29 cellular contexts compared by ENCODE assay signal in the genomic region with DNA sequence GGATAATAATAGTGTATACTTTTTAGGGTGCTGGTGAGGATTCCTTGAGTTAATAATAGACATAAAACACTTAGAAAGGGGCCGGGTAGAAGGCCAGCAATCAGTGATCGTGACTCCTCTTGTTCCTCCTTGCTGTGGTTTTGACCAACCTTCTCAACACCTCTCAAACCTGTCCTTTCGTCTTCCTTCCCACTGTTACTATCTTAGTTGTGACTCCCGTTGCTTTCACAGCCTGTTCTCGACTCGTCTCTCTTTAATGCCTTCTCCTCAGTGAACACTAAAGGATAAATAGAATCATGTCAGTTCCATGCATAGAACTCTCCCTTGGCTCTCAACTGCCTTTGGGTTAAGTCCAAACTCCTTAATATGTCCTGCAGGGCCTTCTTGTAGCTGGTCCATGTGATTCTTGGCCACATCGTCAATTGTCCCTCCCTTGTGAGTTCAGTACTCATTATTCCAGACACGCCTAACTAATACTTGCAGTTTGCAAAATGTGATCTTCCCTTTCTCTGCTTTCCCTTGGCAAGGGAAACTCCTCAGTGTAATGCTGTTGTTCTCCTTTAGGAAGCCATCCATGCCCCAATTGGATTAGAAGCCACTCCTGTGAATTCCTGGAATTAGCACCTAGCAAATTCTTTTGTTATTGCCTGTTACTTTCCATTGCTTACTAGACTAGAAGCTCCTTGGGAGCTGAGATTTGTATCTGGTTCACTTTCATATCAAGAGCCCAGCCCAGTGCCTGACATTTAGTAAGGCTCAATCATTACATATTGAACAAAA.
DNase-seq lines count a peak whose midpoint lies in the region; ATAC-seq, FAIRE-seq and TF ChIP-seq lines count a peak whose summit lies in the region.
"Had no signal": no experiment of that assay in that cellular context is flagged by ENCODE, and none has a peak within 500 bp of the region (broad histone marks: within the 10 kb centered on the region; RNA-seq: fewer than 3 reads in every experiment).

No MANE protein-coding gene starts in this region.

- H3K4me1 ChIP-seq in HepG2 (ENCODE audit: insufficient read depth, low read length): no peaks in the 10 kb centered on the region
- H3K4me1 ChIP-seq in right lobe of liver: peaks cover 0 to 7% (median 0%) of the 10 kb centered on the region in 4 donors
- no peaks in the 10 kb centered on the region for H3K4me1 ChIP-seq in testis
- peaks cover 5% of the 10 kb centered on the region for H3K4me1 ChIP-seq in foreskin keratinocyte
- H3K4me1 ChIP-seq: adrenal gland, pancreas had no signal

- WGBS in HepG2 (ENCODE audit: low lambda C conversion rate): 98% methylated on average over 8 of the region's 8 CpGs
- 82% methylated on average over 8 of the region's 8 CpGs for WGBS in right lobe of liver (ENCODE audit: insufficient coverage, low coverage, low lambda C conversion rate, missing lambda C conversion rate)
- WGBS in testis, 2 donors: 50 to 61% methylated on average over 8 of the region's 8 CpGs

- BruUV-seq in HepG2 (replicated peaks; lab: Mats Ljungman, UMichigan): no TSS peak

- no peaks in the 10 kb centered on the region for H4K20me1 ChIP-seq in HepG2 (ENCODE audit: insufficient read depth, low read length)

- no peak overlapping the region for H3K9ac ChIP-seq in HepG2 (ENCODE audit: insufficient read depth, low read depth, low read length)

- TF ChIP-seq POLR2A in HepG2 (IDR thresholded peaks at IDR 0.05; ENCODE audit: insufficient read depth in 1 of 2, low read depth in 2 of 2, low read length in 2 of 2) (no peak), right lobe of liver (IDR thresholded peaks at IDR 0.05) (no peak), testis (IDR thresholded peaks at IDR 0.05) (no peak)

- intact Hi-C loops in HepG2 (cut with micrococcal nuclease; ENCODE audit: unreplicated experiment) (no loop called here), right lobe of liver (cut with DNase I) (no loop called here), testis (cut with DNase I; ENCODE audit: low total_unique reads) (no loop called here)

- CTCF ChIA-PET in HepG2 (lab: Yijun Ruan, JAX; ENCODE audit: low intra/inter-chr PET ratio, low total read pairs): no interaction called here

- H3K36me3 ChIP-seq in HepG2 (replicated peaks in 1 of 2; ENCODE audit: control insufficient read depth in 1 of 2, insufficient read depth in 2 of 2, low read length in 2 of 2): peaks cover 36 to 57% of the 10 kb centered on the region in 2 experiments
- peaks cover 0 to 33% (median 4%) of the 10 kb centered on the region in 4 donors for H3K36me3 ChIP-seq in right lobe of liver
- H3K36me3 ChIP-seq in testis (ENCODE audit: low read depth, missing control alignments): no peaks in the 10 kb centered on the region

- no peak for DNase-seq in HepG2 (ENCODE audit: low spot score)
- no peak for DNase-seq in right lobe of liver
- DNase-seq in fibroblast of the conjunctiva (ENCODE audit: low read depth): peak; percentile 17
- peak; percentile 27 for DNase-seq in midbrain (lab: John Stamatoyannopoulos, UW)
- peak; percentile 32 for DNase-seq in testis
- no peak for DNase-seq in foreskin keratinocyte
- no peak for DNase-seq in 8988T
- no peak for DNase-seq in NCI-H510A (lab: John Stamatoyannopoulos, UW)
- DNase-seq: activated CD4-positive, alpha-beta T cell treated with anti-CD3 and anti-CD28 coated beads for 1 hour; activated naive CD4-positive, alpha-beta T cell; activated T-cell treated with anti-CD3 and anti-CD28 coated beads, Interleukin-2, amount 50 U/mL, for 4 hours; adrenal gland; brain microvascular endothelial cell; DND-41; foreskin fibroblast; hippocampal formation; Karpas-422; NCI-H1436; NCI-H446; pancreas; RPMI8226; stimulated activated CD4-positive, alpha-beta T cell treated with anti-CD3 and anti-CD28 coated beads, Interleukin-15, amount 100 ng/mL, for 24 hours; stimulated activated naive CD4-positive, alpha-beta T cell had no signal

- no peak overlapping the region for H2AFZ ChIP-seq in HepG2 (ENCODE audit: low read length)

- ATAC-seq in HepG2: no peak; the same call in 2 of the 3 replicates
- ATAC-seq in right lobe of liver: no peak
- ATAC-seq in foreskin keratinocyte: no peak
- ATAC-seq: activated T-cell treated with anti-CD3 and anti-CD28 coated beads, Interleukin-2, amount 50 U/mL, for 4 hours; pancreas had no signal

- no peak overlapping the region for H3K4me2 ChIP-seq in HepG2 (ENCODE audit: low read depth, low read length)

- POLR2A ChIA-PET in HepG2 (lab: Yijun Ruan, JAX): no interaction called here

- no peak overlapping the region for H3K4me3 ChIP-seq in HepG2 (replicated peaks in 1 of 3; ENCODE audit: insufficient read depth in 1 of 3, low read depth in 2 of 3, low read length in 3 of 3)
- H3K4me3 ChIP-seq in right lobe of liver: no peak overlapping the region
- H3K4me3 ChIP-seq in testis: no peak overlapping the region
- H3K4me3 ChIP-seq: adrenal gland, pancreas, SK-N-MC, thoracic aorta had no signal

- H3K9me3 ChIP-seq in HepG2 (ENCODE audit: low read length): no peaks in the 10 kb centered on the region
- no peaks in the 10 kb centered on the region for H3K9me3 ChIP-seq in right lobe of liver
- no peaks in the 10 kb centered on the region for H3K9me3 ChIP-seq in testis
- H3K9me3 ChIP-seq: adrenal gland, pancreas, thoracic aorta had no signal

- in situ Hi-C loops in HepG2 (cut with HindIII; ENCODE audit: extremely low pct_ligation_motif_present, low pct_unique_long_range_greater_than_20kb): no loop called here

- TF ChIP-seq EP300 in HepG2 (IDR thresholded peaks at IDR 0.05; ENCODE audit: low read depth in 2 of 2, low read length in 2 of 2) (no peak), HepG2 (CRISPR knock-in tag; IDR thresholded peaks at IDR 0.05; ENCODE audit: borderline replicate concordance) (no peak)

- H3K27me3 ChIP-seq in HepG2 (ENCODE audit: control insufficient read depth in 1 of 2, insufficient read depth in 2 of 2, low read length in 2 of 2) (no peaks in the 10 kb centered on the region), right lobe of liver (no peaks in the 10 kb centered on the region), testis (no peaks in the 10 kb centered on the region), foreskin keratinocyte (no peaks in the 10 kb centered on the region)
- H3K27me3 ChIP-seq: adrenal gland, brain microvascular endothelial cell, pancreas had no signal

- TF ChIP-seq CTCF in HepG2 (CRISPR knock-in tag; IDR thresholded peaks at IDR 0.05): no peak
- TF ChIP-seq CTCF in right lobe of liver (IDR thresholded peaks at IDR 0.05): no peak
- TF ChIP-seq CTCF in testis (IDR thresholded peaks at IDR 0.05): no peak
- no peak for TF ChIP-seq CTCF in foreskin keratinocyte (conservative IDR thresholded peaks at IDR 0.05)

- H3K79me2 ChIP-seq in HepG2 (ENCODE audit: insufficient read depth, low read length): no peaks in the 10 kb centered on the region

- TF ChIP-seq RAD21 in HepG2 (CRISPR knock-in tag; IDR thresholded peaks at IDR 0.05): no peak

- no peak for FAIRE-seq in HepG2 (lab: Jason Lieb, UNC)
- FAIRE-seq: GM18507, pancreas, urothelium cell line had no signal

- H3K27ac ChIP-seq in HepG2 (ENCODE audit: extremely low read length, insufficient read depth, low read length) (no peak overlapping the region), right lobe of liver (no peak overlapping the region), testis (no peak overlapping the region), foreskin keratinocyte (no peak overlapping the region)
- H3K27ac ChIP-seq: adrenal gland, brain microvascular endothelial cell, epithelial cell of prostate, HL-60, pancreas, SK-N-MC, thoracic aorta had no signal

TF ChIP-seq in HepG2, 621 proteins besides CTCF, POLR2A, EP300 and RAD21 (continues in another document):
- TF ChIP-seq ZNF230 (CRISPR knock-in tag; IDR thresholded peaks at IDR 0.05): no peak
- TF ChIP-seq ZNF205 (CRISPR knock-in tag; IDR thresholded peaks at IDR 0.05): no peak
- TF ChIP-seq SOX13 (IDR thresholded peaks at IDR 0.05): no peak
- no peak for TF ChIP-seq SOX13 (CRISPR knock-in tag; conservative IDR thresholded peaks at IDR 0.05 in 1 of 2, IDR thresholded peaks at IDR 0.05 in 1 of 2)
- no peak for TF ChIP-seq ZNF367 (CRISPR knock-in tag; IDR thresholded peaks at IDR 0.05; ENCODE audit: borderline replicate concordance)
- TF ChIP-seq, protein P1, sequence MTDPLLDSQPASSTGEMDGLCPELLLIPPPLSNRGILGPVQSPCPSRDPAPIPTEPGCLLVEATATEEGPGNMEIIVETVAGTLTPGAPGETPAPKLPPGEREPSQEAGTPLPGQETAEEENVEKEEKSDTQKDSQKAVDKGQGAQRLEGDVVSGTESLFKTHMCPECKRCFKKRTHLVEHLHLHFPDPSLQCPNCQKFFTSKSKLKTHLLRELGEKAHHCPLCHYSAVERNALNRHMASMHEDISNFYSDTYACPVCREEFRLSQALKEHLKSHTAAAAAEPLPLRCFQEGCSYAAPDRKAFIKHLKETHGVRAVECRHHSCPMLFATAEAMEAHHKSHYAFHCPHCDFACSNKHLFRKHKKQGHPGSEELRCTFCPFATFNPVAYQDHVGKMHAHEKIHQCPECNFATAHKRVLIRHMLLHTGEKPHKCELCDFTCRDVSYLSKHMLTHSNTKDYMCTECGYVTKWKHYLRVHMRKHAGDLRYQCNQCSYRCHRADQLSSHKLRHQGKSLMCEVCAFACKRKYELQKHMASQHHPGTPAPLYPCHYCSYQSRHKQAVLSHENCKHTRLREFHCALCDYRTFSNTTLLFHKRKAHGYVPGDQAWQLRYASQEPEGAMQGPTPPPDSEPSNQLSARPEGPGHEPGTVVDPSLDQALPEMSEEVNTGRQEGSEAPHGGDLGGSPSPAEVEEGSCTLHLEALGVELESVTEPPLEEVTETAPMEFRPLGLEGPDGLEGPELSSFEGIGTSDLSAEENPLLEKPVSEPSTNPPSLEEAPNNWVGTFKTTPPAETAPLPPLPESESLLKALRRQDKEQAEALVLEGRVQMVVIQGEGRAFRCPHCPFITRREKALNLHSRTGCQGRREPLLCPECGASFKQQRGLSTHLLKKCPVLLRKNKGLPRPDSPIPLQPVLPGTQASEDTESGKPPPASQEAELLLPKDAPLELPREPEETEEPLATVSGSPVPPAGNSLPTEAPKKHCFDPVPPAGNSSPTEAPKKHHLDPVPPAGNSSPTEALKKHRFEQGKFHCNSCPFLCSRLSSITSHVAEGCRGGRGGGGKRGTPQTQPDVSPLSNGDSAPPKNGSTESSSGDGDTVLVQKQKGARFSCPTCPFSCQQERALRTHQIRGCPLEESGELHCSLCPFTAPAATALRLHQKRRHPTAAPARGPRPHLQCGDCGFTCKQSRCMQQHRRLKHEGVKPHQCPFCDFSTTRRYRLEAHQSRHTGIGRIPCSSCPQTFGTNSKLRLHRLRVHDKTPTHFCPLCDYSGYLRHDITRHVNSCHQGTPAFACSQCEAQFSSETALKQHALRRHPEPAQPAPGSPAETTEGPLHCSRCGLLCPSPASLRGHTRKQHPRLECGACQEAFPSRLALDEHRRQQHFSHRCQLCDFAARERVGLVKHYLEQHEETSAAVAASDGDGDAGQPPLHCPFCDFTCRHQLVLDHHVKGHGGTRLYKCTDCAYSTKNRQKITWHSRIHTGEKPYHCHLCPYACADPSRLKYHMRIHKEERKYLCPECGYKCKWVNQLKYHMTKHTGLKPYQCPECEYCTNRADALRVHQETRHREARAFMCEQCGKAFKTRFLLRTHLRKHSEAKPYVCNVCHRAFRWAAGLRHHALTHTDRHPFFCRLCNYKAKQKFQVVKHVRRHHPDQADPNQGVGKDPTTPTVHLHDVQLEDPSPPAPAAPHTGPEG (CRISPR knock-in tag; IDR thresholded peaks at IDR 0.05): no peak
- TF ChIP-seq RBM22 (optimal IDR thresholded peaks at IDR 0.05; ENCODE audit: low read length): peak; percentile 91

Comparison
In these comparisons a context has a peak if more than half of its experiments do, and no peak if none do; other contexts are left out.
1. DNase-seq: peak in fibroblast of the conjunctiva (single experiment), midbrain (single experiment) and testis (single experiment); none in HepG2 (single experiment), right lobe of liver (0 of 3), foreskin keratinocyte (0 of 2), 8988T (single experiment) and NCI-H510A (single experiment).